Comparison of ENCODE assay signal across 28 cellular contexts in the genomic region with DNA sequence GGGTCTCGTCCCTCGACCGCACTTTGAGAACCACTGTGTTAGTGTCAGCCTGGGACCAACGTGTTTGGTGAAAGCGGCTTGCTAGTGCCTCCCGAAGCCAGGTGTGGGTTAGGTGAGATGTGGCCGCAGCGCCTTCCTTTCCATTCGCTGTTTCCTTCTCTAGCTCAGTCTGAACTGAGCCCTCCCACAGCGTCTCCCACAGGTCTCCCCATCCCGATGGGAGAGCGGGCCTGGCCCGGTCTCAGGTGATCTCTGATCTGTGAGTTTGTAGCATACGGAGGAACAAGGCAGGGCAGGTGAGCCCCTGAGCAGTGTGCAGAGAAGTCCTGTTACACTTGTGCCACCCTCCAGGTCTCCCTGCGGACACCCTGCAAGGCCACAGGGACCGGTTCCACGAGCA.
"Had no signal": no experiment of that assay in that cellular context is flagged by ENCODE, and none has a peak within 500 bp of the region (broad histone marks: within the 10 kb centered on the region; RNA-seq: fewer than 3 reads in every experiment).

No MANE protein-coding gene starts in this region.

- ATAC-seq: activated CD8-positive, alpha-beta T cell treated with anti-CD3 and anti-CD28 coated beads, Interleukin-2, amount 10 ng/mL, durations not matched to agents 7 days and 5 days; activated T-cell treated with anti-CD3 and anti-CD28 coated beads, Interleukin-2, amount 50 U/mL, for 4 hours; Panc1; WTC11 had no signal

- H3K9me3 ChIP-seq: MG63, SJCRH30, SK-N-SH had no signal

- H3K27me3 ChIP-seq: brain microvascular endothelial cell, MG63, SJCRH30 had no signal

- H3K27ac ChIP-seq: brain microvascular endothelial cell, SJCRH30 had no signal

- H3K36me3 ChIP-seq: brain microvascular endothelial cell, MG63, SJCRH30 had no signal

- H3K4me3 ChIP-seq: MG63, SJCRH30 had no signal

- H3K4me1 ChIP-seq: SJCRH30 had no signal

- DNase-seq: activated CD4-positive, alpha-beta T cell treated with anti-CD3 and anti-CD28 coated beads for 48 hours; activated CD4-positive, alpha-beta T cell treated with anti-CD3 and anti-CD28 coated beads, Interleukin-2, amount 50 U/mL, for 4 hours; activated CD4-positive, CD25-positive, alpha-beta regulatory T cell treated with anti-CD3 and anti-CD28 coated beads, Interleukin-2, amount 50 U/mL, for 72 hours; activated CD8-positive, alpha-beta memory T cell treated with anti-CD3 and anti-CD28 coated beads, Interleukin-2, amount 50 U/mL, for 48 hours; activated CD8-positive, alpha-beta T cell treated with anti-CD3 and anti-CD28 coated beads, Interleukin-2, amount 10 ng/mL, durations not matched to agents 7 days and 5 days; activated effector memory CD4-positive, alpha-beta T cell treated with anti-CD3 and anti-CD28 coated beads, Interleukin-2, amount 50 U/mL, for 16 hours; activated naive CD4-positive, alpha-beta T cell treated with anti-CD3 and anti-CD28 coated beads for 36 hours; activated T-cell treated with anti-CD3 and anti-CD28 coated beads, Interleukin-2, amount 50 U/mL, for 4 hours; amygdala; brain microvascular endothelial cell; MG63; MV-4-11; NCI-H1092 treated with DMSO at 0.1 percent for 48 hours; NCI-H1417 treated with DMSO at 0.1 percent for 48 hours; NCI-H1694; NCI-H2029 treated with DMSO at 0.1 percent for 48 hours; NCI-H345; NCI-H510A; NCI-H69; NK-92 treated with Interleukin-12 subunit alpha and Interleukin-12 subunit beta, amount 100 ng/mL, for 24 hours; OCI-M1; Right ventricle myocardium superior; RPMI8226; SJCRH30; T-helper 9 cell had no signal
